8 cellular contexts compared by ENCODE assay signal in the genomic region with DNA sequence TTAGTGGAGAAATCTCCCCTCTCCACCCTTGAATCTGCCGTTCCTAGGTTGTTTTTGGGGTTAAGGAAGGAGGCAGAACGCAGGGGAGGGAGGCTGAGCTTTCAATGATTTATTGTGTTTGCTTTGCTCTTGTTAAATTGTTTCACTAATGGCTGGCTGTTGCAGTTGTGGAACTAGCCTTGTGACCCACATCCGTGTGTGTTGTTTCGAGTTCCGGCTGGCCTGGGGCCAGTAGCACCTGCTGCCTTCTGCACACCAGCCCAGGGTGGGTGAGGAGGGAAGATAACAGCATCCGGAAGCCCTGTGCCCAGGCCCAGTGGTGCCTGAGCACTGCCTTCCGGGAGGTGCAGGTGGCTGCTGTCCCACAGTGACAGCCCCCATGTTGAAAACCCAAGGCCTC. TPM values are rescaled to one million over a fixed set of nuclear protein-coding genes. Genes with fewer than 3 reads are reported as not detected.
DNase-seq lines count a peak whose midpoint lies in the region; ATAC-seq and TF ChIP-seq lines count a peak whose summit lies in the region.

No MANE protein-coding gene starts in this region.

- H3K4me1 ChIP-seq in HEK293 (ENCODE audit: control insufficient read depth, insufficient read depth, low read length), result peaks cover 9% of the 10 kb centered on the region
- peaks cover 23 to 38% of the 10 kb centered on the region in 2 donors for H3K4me1 ChIP-seq in naive thymus-derived CD4-positive, alpha-beta T cell (ENCODE audit: control insufficient read depth in 2 of 2, insufficient read depth in 2 of 2, low read length in 2 of 2)

- no peak overlapping the region for H3K4me3 ChIP-seq in HEK293 (ENCODE audit: low read depth, low read length)
- peak overlapping the region; percentile 35 for H3K4me3 ChIP-seq in naive thymus-derived CD4-positive, alpha-beta T cell (ENCODE audit: low read length)

- ATAC-seq in naive thymus-derived CD4-positive, alpha-beta T cell, result peak; percentile 60

- H3K27me3 Mint-ChIP-seq in activated T-helper 2 cell treated with anti-CD3 and anti-CD28 coated beads, Interferon-gamma antibody, Interleukin-2, Interleukin-4, amounts not matched to agents 10 μg/mL and 5 μg/mL and 100 μg/mL, durations not matched to agents 14 hours and 24 hours and 36 hours (ENCODE audit: low read depth), result no peaks in the 10 kb centered on the region
- H3K27me3 Mint-ChIP-seq in naive thymus-derived CD4-positive, alpha-beta T cell, result no peaks in the 10 kb centered on the region

- no peaks in the 10 kb centered on the region for H3K9me3 Mint-ChIP-seq in activated T-helper 2 cell treated with anti-CD3 and anti-CD28 coated beads, Interferon-gamma antibody, Interleukin-2, Interleukin-4, amounts not matched to agents 10 μg/mL and 5 μg/mL and 100 μg/mL, durations not matched to agents 14 hours and 24 hours and 36 hours
- H3K9me3 Mint-ChIP-seq in naive thymus-derived CD4-positive, alpha-beta T cell, result peaks cover 0 to 2% (median 0%) of the 10 kb centered on the region in 11 donors

- POLR2A ChIA-PET in HEK293 (lab: Yijun Ruan, JAX), result interaction anchor here (0.6 to 4.8 kb wide), 2 partner anchors 37 to 66 kb away, joined by 3 to 25 read pairs; a partner anchor contains a TSS
- POLR2A ChIA-PET in naive thymus-derived CD4-positive, alpha-beta T cell (lab: Charles Lee), result interaction anchor here (1.0 to 5.3 kb wide), 3 partner anchors 22 to 70 kb away, joined by 3 to 61 read pairs (median 4); a partner anchor contains a TSS

- H3K4me3 Mint-ChIP-seq in activated T-helper 2 cell treated with anti-CD3 and anti-CD28 coated beads, Interferon-gamma antibody, Interleukin-2, Interleukin-4, amounts not matched to agents 10 μg/mL and 5 μg/mL and 100 μg/mL, durations not matched to agents 14 hours and 24 hours and 36 hours (ENCODE audit: low read depth), result peak overlapping the region; percentile 21
- H3K4me3 Mint-ChIP-seq in naive thymus-derived CD4-positive, alpha-beta T cell, result peak overlapping the region; percentile 65 to 92 (median 87)

- intact Hi-C loops in activated T-helper 2 cell treated with anti-CD3 and anti-CD28 coated beads, Interferon-gamma antibody, Interleukin-2, Interleukin-4, amounts not matched to agents 10 μg/mL and 5 μg/mL and 100 μg/mL, durations not matched to agents 14 hours and 24 hours and 36 hours (cut with micrococcal nuclease), result loop anchor here (10.0 kb wide), 1 partner anchor 123 kb away; no protein-coding TSS in a partner anchor
- intact Hi-C loops in naive thymus-derived CD4-positive, alpha-beta T cell (cut with micrococcal nuclease), result loop anchor here (2.0 to 10.0 kb wide), 2 partner anchors 121 to 217 kb away; a partner anchor contains a TSS

- H3K4me1 Mint-ChIP-seq in activated T-helper 2 cell treated with anti-CD3 and anti-CD28 coated beads, Interferon-gamma antibody, Interleukin-2, Interleukin-4, amounts not matched to agents 10 μg/mL and 5 μg/mL and 100 μg/mL, durations not matched to agents 14 hours and 24 hours and 36 hours (ENCODE audit: low read depth), result peaks cover 31% of the 10 kb centered on the region
- peaks cover 31 to 68% (median 45%) of the 10 kb centered on the region in 7 donors for H3K4me1 Mint-ChIP-seq in naive thymus-derived CD4-positive, alpha-beta T cell

- TF ChIP-seq CTCF in HEK293 (tag by site-specific recombination; IDR thresholded peaks at IDR 0.05), result no peak

- peak; percentile 45 for DNase-seq in activated CD4-positive, alpha-beta T cell treated with anti-CD3 and anti-CD28 coated beads for 48 hours
- no peak for DNase-seq in activated CD4-positive, alpha-beta T cell treated with anti-CD3 and anti-CD28 coated beads, Interleukin-2, amount 50 U/mL, for 4 hours
- peak; percentile 75 for DNase-seq in NCI-H1105 treated with DMSO at 0.1 percent for 48 hours (lab: John Stamatoyannopoulos, UW)
- DNase-seq in activated T-helper 2 cell treated with anti-CD3 and anti-CD28 coated beads, Interferon-gamma antibody, Interleukin-2, Interleukin-4, amounts not matched to agents 10 μg/mL and 5 μg/mL and 100 μg/mL, durations not matched to agents 14 hours and 24 hours and 36 hours (ENCODE audit: low spot score), result peak; percentile 22
- DNase-seq in naive thymus-derived CD4-positive, alpha-beta T cell, result peak in 7 of 9 donors; percentile 49 to 78 (median 71)
- DNase-seq in NCI-H1048 (lab: John Stamatoyannopoulos, UW), result no peak
- no peak for DNase-seq in amniotic stem cell (lab: John Stamatoyannopoulos, UW)

- H3K27ac ChIP-seq in HEK293 (ENCODE audit: extremely low read depth, low read depth, low read length), result no peak overlapping the region
- peak overlapping the region; percentile 87 for H3K27ac ChIP-seq in naive thymus-derived CD4-positive, alpha-beta T cell (ENCODE audit: low read depth, low read length)

- H3K36me3 Mint-ChIP-seq in activated T-helper 2 cell treated with anti-CD3 and anti-CD28 coated beads, Interferon-gamma antibody, Interleukin-2, Interleukin-4, amounts not matched to agents 10 μg/mL and 5 μg/mL and 100 μg/mL, durations not matched to agents 14 hours and 24 hours and 36 hours (ENCODE audit: low read depth), result peaks cover 2% of the 10 kb centered on the region
- H3K36me3 Mint-ChIP-seq in naive thymus-derived CD4-positive, alpha-beta T cell, result peaks cover 0 to 14% (median 4%) of the 10 kb centered on the region in 5 donors

- H3K27ac Mint-ChIP-seq in activated T-helper 2 cell treated with anti-CD3 and anti-CD28 coated beads, Interferon-gamma antibody, Interleukin-2, Interleukin-4, amounts not matched to agents 10 μg/mL and 5 μg/mL and 100 μg/mL, durations not matched to agents 14 hours and 24 hours and 36 hours, result no peak overlapping the region
- peak overlapping the region; percentile 76 to 97 (median 91) for H3K27ac Mint-ChIP-seq in naive thymus-derived CD4-positive, alpha-beta T cell

- no peaks in the 10 kb centered on the region for H3K27me3 ChIP-seq in naive thymus-derived CD4-positive, alpha-beta T cell (ENCODE audit: control insufficient read depth in 2 of 2, insufficient read depth in 2 of 2, low read length in 2 of 2)

- CTCF ChIA-PET in HEK293 (lab: Yijun Ruan, JAX), result interaction anchor here (1.2 to 1.3 kb wide), 2 partner anchors 10 to 22 kb away, joined by 4 to 5 read pairs; no protein-coding TSS in a partner anchor
- CTCF ChIA-PET in naive thymus-derived CD4-positive, alpha-beta T cell (lab: Charles Lee), result interaction anchor here (1.9 kb wide), 1 partner anchor 123 kb away, joined by 6 read pairs; no protein-coding TSS in a partner anchor

- no peaks in the 10 kb centered on the region for H3K9me3 ChIP-seq in HEK293 (ENCODE audit: control insufficient read depth, insufficient read depth, low read depth, low read length)
- no peaks in the 10 kb centered on the region for H3K9me3 ChIP-seq in naive thymus-derived CD4-positive, alpha-beta T cell (ENCODE audit: control insufficient read depth in 2 of 3, low read length in 3 of 3)

- peaks cover 0 to 4% of the 10 kb centered on the region in 2 experiments; a peak in 2 of 3 replicates for H3K36me3 ChIP-seq in HEK293 (ENCODE audit: control insufficient read depth in 2 of 2, insufficient read depth in 1 of 2, low read length in 2 of 2)
- H3K36me3 ChIP-seq in naive thymus-derived CD4-positive, alpha-beta T cell (ENCODE audit: control insufficient read depth in 2 of 3, insufficient read depth in 3 of 3, low read length in 3 of 3), result no peaks in the 10 kb centered on the region

TF ChIP-seq in HEK293, 187 proteins besides CTCF, POLR2A, EP300 and RAD21 (continues in another document):
- TF ChIP-seq ZBTB17 (tag by site-specific recombination; IDR thresholded peaks at IDR 0.05), result peak; percentile 76
- TF ChIP-seq, protein P1, sequence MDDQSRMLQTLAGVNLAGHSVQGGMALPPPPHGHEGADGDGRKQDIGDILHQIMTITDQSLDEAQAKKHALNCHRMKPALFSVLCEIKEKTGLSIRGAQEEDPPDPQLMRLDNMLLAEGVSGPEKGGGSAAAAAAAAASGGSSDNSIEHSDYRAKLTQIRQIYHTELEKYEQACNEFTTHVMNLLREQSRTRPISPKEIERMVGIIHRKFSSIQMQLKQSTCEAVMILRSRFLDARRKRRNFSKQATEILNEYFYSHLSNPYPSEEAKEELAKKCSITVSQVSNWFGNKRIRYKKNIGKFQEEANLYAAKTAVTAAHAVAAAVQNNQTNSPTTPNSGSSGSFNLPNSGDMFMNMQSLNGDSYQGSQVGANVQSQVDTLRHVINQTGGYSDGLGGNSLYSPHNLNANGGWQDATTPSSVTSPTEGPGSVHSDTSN (CRISPR knock-in tag; IDR thresholded peaks at IDR 0.05), result no peak
- TF ChIP-seq GLIS1 (tag by site-specific recombination; IDR thresholded peaks at IDR 0.05), result peak; percentile 93
- 0 out of 2 replicates have a peak, but pooled peaks have one; percentile 22 for TF ChIP-seq ZEB2 (tag by site-specific recombination; IDR thresholded peaks at IDR 0.05)
- TF ChIP-seq, protein P2, sequence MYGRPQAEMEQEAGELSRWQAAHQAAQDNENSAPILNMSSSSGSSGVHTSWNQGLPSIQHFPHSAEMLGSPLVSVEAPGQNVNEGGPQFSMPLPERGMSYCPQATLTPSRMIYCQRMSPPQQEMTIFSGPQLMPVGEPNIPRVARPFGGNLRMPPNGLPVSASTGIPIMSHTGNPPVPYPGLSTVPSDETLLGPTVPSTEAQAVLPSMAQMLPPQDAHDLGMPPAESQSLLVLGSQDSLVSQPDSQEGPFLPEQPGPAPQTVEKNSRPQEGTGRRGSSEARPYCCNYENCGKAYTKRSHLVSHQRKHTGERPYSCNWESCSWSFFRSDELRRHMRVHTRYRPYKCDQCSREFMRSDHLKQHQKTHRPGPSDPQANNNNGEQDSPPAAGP (tag by site-specific recombination; IDR thresholded peaks at IDR 0.05), result peak; percentile 92
- no peak for TF ChIP-seq ZNF311 (tag by site-specific recombination; IDR thresholded peaks at IDR 0.05; ENCODE audit: borderline replicate concordance)

RNA-seq across cellular contexts. Expression of a gene that starts 3.6 kb away (rescaled TPM):
- 53.1 and 54.8 TPM in 2 replicates for total RNA-seq in activated T-helper 2 cell treated with anti-CD3 and anti-CD28 coated beads, Interferon-gamma antibody, Interleukin-2, Interleukin-4, amounts not matched to agents 10 μg/mL and 5 μg/mL and 100 μg/mL, durations not matched to agents 14 hours and 24 hours and 36 hours
- 10 to 100 TPM; 44.4 to 71.3 (median 53.5) TPM for total RNA-seq in naive thymus-derived CD4-positive, alpha-beta T cell
- polyA plus RNA-seq in naive thymus-derived CD4-positive, alpha-beta T cell, result 10 to 100 TPM; 18.3 to 18.9 TPM

Comparison
In these comparisons a context has a peak if more than half of its experiments do, and no peak if none do; other contexts are left out.
1. DNase-seq: peak in activated CD4-positive, alpha-beta T cell treated with anti-CD3 and anti-CD28 coated beads for 48 hours (single experiment), NCI-H1105 treated with DMSO at 0.1 percent for 48 hours (single experiment), activated T-helper 2 cell treated with anti-CD3 and anti-CD28 coated beads, Interferon-gamma antibody, Interleukin-2, Interleukin-4, amounts not matched to agents 10 μg/mL and 5 μg/mL and 100 μg/mL, durations not matched to agents 14 hours and 24 hours and 36 hours (single experiment) and naive thymus-derived CD4-positive, alpha-beta T cell (7 of 9); none in activated CD4-positive, alpha-beta T cell treated with anti-CD3 and anti-CD28 coated beads, Interleukin-2, amount 50 U/mL, for 4 hours (0 of 2), NCI-H1048 (single experiment) and amniotic stem cell (single experiment).